In the genomic region with DNA sequence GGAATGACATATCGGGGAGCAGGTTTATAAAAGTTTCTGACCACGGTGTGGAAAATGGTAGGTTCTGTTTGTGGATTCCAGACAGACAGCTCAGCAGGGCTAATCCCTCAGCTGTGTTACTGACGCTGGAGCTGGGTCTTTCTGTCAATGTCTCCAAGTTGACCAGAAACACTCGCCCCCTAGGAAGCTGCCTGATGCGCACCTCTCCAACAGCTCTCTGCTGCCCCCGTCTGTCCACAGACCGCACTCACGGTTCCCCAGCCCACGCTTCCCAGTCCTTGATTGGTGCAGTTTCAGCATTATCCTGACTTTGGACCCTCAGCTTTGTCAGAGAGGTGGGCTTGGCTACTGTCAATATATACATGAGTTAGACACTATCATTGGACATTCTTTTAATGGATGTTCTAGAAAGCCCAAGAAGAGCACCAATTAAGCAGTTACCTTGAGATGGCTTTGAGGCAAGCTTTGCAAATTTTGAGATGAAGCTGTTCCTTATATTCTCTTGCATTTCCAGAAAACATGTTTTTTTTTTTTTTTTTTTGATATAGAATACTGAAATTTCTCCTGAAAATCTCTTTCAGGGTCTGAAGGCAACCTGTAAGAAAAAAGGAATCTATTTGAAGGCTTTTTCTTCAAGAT, we compare ENCODE assay signal across 9 cellular contexts.
DNase-seq lines count a peak whose midpoint lies in the region; ATAC-seq and TF ChIP-seq lines count a peak whose summit lies in the region.
"Had no signal": no experiment of that assay in that cellular context is flagged by ENCODE, and none has a peak within 500 bp of the region (broad histone marks: within the 10 kb centered on the region; RNA-seq: fewer than 3 reads in every experiment).

No MANE protein-coding gene starts in this region.

- H3K4me3 ChIP-seq in dorsolateral prefrontal cortex, result peak overlapping the region in 1 of 59 donors; percentile 29

- intact Hi-C loops in dorsolateral prefrontal cortex (cut with DNase I), result loop anchor here (2.0 to 10.0 kb wide), 5 partner anchors 99 to 584 kb away; a partner anchor contains a TSS

- H3K4me1 Mint-ChIP-seq in memory B cell, result no peaks in the 10 kb centered on the region
- H3K4me1 Mint-ChIP-seq: IgD-negative memory B cell had no signal

- peak in 55 of 56 donors; percentile 43 to 97 (median 89) for TF ChIP-seq CTCF in dorsolateral prefrontal cortex (IDR thresholded peaks at IDR 0.05 in 54 of 56, conservative IDR thresholded peaks at IDR 0.05 in 2 of 56; ENCODE audit: low read depth in 1 of 56, partially characterized antibody in 56 of 56)

- peak; percentile 73 for DNase-seq in AG08396 (ENCODE audit: low spot score)
- peak; percentile 54 for DNase-seq in NCI-H510A treated with DMSO at 0.1 percent for 48 hours (lab: John Stamatoyannopoulos, UW)
- DNase-seq in activated CD4-positive, alpha-beta T cell treated with anti-CD3 and anti-CD28 coated beads, Interleukin-2, amount 50 U/mL, for 48 hours, result peak; percentile 80 to 85
- peak in 9 of 10 donors; percentile 42 to 81 (median 66) for DNase-seq in dorsolateral prefrontal cortex
- DNase-seq in memory B cell (ENCODE audit: low spot score in 2 of 2), result peak; percentile 74 to 80
- peak; percentile 38 to 56 for DNase-seq in stimulated activated CD8-positive, alpha-beta memory T cell treated with anti-CD3 and anti-CD28 coated beads, Interleukin-2, amount 100 ng/mL, for 1 hour (ENCODE audit: low read depth in 2 of 2)

- no peaks in the 10 kb centered on the region for H3K36me3 Mint-ChIP-seq in memory B cell
- H3K36me3 Mint-ChIP-seq: IgD-negative memory B cell had no signal

- H3K4me3 Mint-ChIP-seq in memory B cell, result no peak overlapping the region
- H3K4me3 Mint-ChIP-seq: IgD-negative memory B cell had no signal

- H3K27me3 ChIP-seq in dorsolateral prefrontal cortex, result no peaks in the 10 kb centered on the region

- ATAC-seq in GM18861 (IDR thresholded peaks at IDR 0.05; ENCODE audit: unreplicated experiment), result peak; percentile 78
- ATAC-seq in HG03095 (IDR thresholded peaks at IDR 0.05; ENCODE audit: unreplicated experiment), result peak; percentile 83
- ATAC-seq in memory B cell (ENCODE audit: low read depth), result peak; percentile 88

- no peak overlapping the region for H3K27ac Mint-ChIP-seq in memory B cell
- H3K27ac Mint-ChIP-seq: IgD-negative memory B cell had no signal

- H3K27me3 Mint-ChIP-seq in memory B cell, result peaks cover 3% of the 10 kb centered on the region

- peak overlapping the region in 7 of 59 donors; percentile 31 to 56 (median 37) for H3K27ac ChIP-seq in dorsolateral prefrontal cortex

- no peaks in the 10 kb centered on the region for H3K9me3 Mint-ChIP-seq in memory B cell
- H3K9me3 Mint-ChIP-seq: IgD-negative memory B cell had no signal
